8 cellular contexts compared by ENCODE assay signal in the genomic region with DNA sequence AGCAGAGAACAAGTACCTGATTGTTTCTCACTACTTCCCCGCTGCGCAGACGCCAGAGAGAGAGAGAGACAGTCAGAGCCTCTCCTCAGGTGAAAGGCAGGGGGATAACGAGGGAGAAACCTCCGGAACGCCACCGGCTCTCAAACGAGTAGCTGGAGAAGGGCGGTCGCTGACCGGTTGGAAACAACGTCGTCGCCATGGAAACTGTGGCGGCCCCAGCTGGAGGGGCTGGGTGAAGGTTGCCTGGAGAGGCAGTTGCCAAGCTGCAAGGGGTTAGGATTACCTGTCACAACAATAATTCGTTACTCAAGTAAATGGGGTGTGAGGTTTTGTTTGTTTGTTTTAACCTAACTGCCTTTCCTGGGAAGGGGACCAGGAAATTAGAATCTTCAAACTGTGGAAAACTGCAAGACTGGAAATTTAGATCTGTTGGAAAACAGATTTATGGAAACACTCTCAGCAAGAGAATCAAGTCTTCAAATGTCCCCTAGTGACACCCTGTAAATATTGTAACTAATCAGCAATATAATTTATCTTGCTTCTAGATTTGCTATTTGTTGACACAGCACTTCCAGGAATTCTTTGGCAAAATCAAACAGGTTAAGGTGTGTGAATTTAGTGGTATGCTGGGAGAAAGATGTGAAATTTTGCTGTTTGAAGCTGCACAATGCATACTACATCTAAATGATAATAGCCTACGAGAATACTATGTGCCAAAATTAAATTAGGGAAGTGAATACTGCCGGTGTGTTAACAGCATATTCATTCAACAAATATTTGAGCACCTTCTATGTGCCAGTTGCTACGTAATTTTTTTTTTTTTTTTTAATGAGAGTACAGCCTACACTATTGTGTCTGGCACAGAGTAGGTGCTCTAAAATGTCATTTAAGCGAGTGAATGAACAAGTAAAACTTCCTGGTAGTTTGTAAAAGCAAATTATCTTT. TPM values are rescaled to one million over a fixed set of nuclear protein-coding genes. Genes with fewer than 3 reads are reported as not detected.
A peak's percentile ranks its signal among the peaks of the same experiment; 100 is the strongest.
DNase-seq lines count a peak whose midpoint lies in the region; ATAC-seq and TF ChIP-seq lines count a peak whose summit lies in the region.

A gene with protein sequence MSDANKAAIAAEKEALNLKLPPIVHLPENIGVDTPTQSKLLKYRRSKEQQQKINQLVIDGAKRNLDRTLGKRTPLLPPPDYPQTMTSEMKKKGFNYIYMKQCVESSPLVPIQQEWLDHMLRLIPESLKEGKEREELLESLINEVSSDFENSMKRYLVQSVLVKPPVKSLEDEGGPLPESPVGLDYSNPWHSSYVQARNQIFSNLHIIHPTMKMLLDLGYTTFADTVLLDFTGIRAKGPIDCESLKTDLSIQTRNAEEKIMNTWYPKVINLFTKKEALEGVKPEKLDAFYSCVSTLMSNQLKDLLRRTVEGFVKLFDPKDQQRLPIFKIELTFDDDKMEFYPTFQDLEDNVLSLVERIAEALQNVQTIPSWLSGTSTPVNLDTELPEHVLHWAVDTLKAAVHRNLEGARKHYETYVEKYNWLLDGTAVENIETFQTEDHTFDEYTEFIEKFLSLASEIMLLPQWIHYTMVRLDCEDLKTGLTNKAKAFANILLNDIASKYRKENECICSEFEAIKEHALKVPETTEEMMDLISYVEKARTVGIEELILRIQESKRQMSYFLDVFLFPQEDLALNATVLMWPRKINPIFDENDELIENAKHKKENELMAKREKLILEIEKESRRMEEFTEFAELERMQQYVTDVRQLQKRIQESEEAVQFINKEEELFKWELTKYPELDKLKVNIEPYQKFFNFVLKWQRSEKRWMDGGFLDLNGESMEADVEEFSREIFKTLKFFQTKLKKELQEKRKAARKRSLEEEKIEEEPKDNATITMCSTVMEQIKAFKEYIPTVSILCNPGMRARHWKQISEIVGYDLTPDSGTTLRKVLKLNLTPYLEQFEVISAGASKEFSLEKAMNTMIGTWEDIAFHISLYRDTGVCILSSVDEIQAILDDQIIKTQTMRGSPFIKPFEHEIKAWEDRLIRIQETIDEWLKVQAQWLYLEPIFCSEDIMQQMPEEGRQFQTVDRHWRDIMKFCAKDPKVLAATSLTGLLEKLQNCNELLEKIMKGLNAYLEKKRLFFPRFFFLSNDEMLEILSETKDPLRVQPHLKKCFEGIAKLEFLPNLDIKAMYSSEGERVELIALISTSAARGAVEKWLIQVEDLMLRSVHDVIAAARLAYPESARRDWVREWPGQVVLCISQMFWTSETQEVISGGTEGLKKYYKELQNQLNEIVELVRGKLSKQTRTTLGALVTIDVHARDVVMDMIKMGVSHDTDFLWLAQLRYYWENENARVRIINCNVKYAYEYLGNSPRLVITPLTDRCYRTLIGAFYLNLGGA (N-terminal part only) (minus strand): TSS at position 164 of the 945 bp plus-strand sequence. CDS start 1,474 bp downstream, outside the sequence.

- peak within 1 kb of the TSS; percentile 29 for H3K4me3 ChIP-seq in HUES6 (ENCODE audit: low read depth, low read length)
- peak within 1 kb of the TSS; percentile 14 to 22 for H3K4me3 ChIP-seq in prostate gland
- no peak within 1 kb of the TSS for H3K4me3 ChIP-seq in uterus
- peak within 1 kb of the TSS in 1 of 2 donors; percentile 16 for H3K4me3 ChIP-seq in tibial artery

- TF ChIP-seq CTCF in prostate gland (IDR thresholded peaks at IDR 0.05) = no peak
- TF ChIP-seq CTCF in uterus (IDR thresholded peaks at IDR 0.05) = no peak
- no peak for TF ChIP-seq CTCF in tibial artery (IDR thresholded peaks at IDR 0.05)

- H3K9ac ChIP-seq in HUES6 (ENCODE audit: low read length) = no peak within 1 kb of the TSS

- peaks cover 7% of the 10 kb centered on the region; the same call in 1 of the 2 replicates for H3K4me1 ChIP-seq in HUES6 (ENCODE audit: control insufficient read depth, insufficient read depth, low read length)
- no peaks in the 10 kb centered on the region for H3K4me1 ChIP-seq in prostate gland (replicated peaks)
- H3K4me1 ChIP-seq in uterus = no peaks in the 10 kb centered on the region
- peaks cover 0 to 14% (median 2%) of the 10 kb centered on the region in 4 donors for H3K4me1 ChIP-seq in tibial artery

- peak; percentile 38 for DNase-seq in Caki2 (ENCODE audit: low read depth)
- peak; percentile 57 for DNase-seq in SHP77 treated with DMSO at 0.1 percent for 48 hours (lab: John Stamatoyannopoulos, UW)
- DNase-seq in fibroblast of the conjunctiva (ENCODE audit: low read depth) = peak; percentile 18
- DNase-seq in prostate gland (ENCODE audit: low spot score) = peak; percentile 43
- no peak for DNase-seq in uterus
- no peak for DNase-seq in tibial artery

- no peak for ATAC-seq in HG02884 (IDR thresholded peaks at IDR 0.05; ENCODE audit: unreplicated experiment)

- WGBS in prostate gland = 4% methylated on average over 20 of the region's 20 CpGs

- no peaks in the 10 kb centered on the region for H3K9me3 ChIP-seq in HUES6 (ENCODE audit: control insufficient read depth, insufficient read depth, low read depth, low read length)
- H3K9me3 ChIP-seq in prostate gland = no peaks in the 10 kb centered on the region
- no peaks in the 10 kb centered on the region for H3K9me3 ChIP-seq in uterus
- H3K9me3 ChIP-seq in tibial artery = no peaks in the 10 kb centered on the region

- TF ChIP-seq POLR2A in prostate gland (IDR thresholded peaks at IDR 0.05) (no peak), uterus (IDR thresholded peaks at IDR 0.05) (no peak)

- H3K36me3 ChIP-seq in HUES6 (ENCODE audit: control insufficient read depth, insufficient read depth, low read length) (no peaks in the 10 kb centered on the region), prostate gland (no peaks in the 10 kb centered on the region), uterus (no peaks in the 10 kb centered on the region), tibial artery (no peaks in the 10 kb centered on the region)

- H3K27ac ChIP-seq in HUES6 (ENCODE audit: low read depth, low read length) (no peak within 1 kb of the TSS), prostate gland (peak within 1 kb of the TSS in 1 of 2 donors; percentile 62), uterus (no peak within 1 kb of the TSS), tibial artery (no peak within 1 kb of the TSS)

- H3K27me3 ChIP-seq in HUES6 (ENCODE audit: control insufficient read depth, insufficient read depth, low read length) (no peaks in the 10 kb centered on the region), prostate gland (replicated peaks; ENCODE audit: insufficient read depth) (no peaks in the 10 kb centered on the region), uterus (no peaks in the 10 kb centered on the region), tibial artery (peaks cover 0 to 4% of the 10 kb centered on the region in 2 donors)

- intact Hi-C loops in prostate gland (cut with DNase I) = no loop called here
- intact Hi-C loops in uterus (cut with DNase I; ENCODE audit: low total_unique reads) = no loop called here
- intact Hi-C loops in tibial artery (cut with DNase I; ENCODE audit: low total_unique reads) = no loop called here

- in situ Hi-C loops in Caki2 (cut with HindIII; ENCODE audit: low pct_unique_long_range_greater_than_20kb, low sequenced_read_pairs) = no loop called here

RNA-seq across cellular contexts. Expression of the gene that starts here (rescaled TPM):
- 0.07 TPM in 1 of 2 replicates, not detected in the other for total RNA-seq in Caki2 (2014; rRNA removed; shearing (Covaris generic); ENCODE audit: low replicate concordance)
- total RNA-seq in prostate gland (1 to 10 TPM in 1 of 2 donors, under 1 TPM in 1; 0.05 to 1.8 TPM), uterus (1 to 10 TPM in 1 of 4 donors, under 1 TPM in 2, not detected in 1; 0.30 to 4.4 (median 0.77) TPM)

Comparison
In these comparisons a context has a peak if more than half of its experiments do, and no peak if none do; other contexts are left out.
1. Peak in DNase-seq in Caki2; RNA of the gene not detected or under 1 TPM.
2. DNase-seq: peak in SHP77 treated with DMSO at 0.1 percent for 48 hours (single experiment), fibroblast of the conjunctiva (single experiment) and prostate gland (single experiment); none in uterus (0 of 2) and tibial artery (0 of 2).
3. H3K4me3 ChIP-seq: peak in HUES6 (single experiment) and prostate gland (2 of 2); none in uterus (0 of 2).